In the genomic region with DNA sequence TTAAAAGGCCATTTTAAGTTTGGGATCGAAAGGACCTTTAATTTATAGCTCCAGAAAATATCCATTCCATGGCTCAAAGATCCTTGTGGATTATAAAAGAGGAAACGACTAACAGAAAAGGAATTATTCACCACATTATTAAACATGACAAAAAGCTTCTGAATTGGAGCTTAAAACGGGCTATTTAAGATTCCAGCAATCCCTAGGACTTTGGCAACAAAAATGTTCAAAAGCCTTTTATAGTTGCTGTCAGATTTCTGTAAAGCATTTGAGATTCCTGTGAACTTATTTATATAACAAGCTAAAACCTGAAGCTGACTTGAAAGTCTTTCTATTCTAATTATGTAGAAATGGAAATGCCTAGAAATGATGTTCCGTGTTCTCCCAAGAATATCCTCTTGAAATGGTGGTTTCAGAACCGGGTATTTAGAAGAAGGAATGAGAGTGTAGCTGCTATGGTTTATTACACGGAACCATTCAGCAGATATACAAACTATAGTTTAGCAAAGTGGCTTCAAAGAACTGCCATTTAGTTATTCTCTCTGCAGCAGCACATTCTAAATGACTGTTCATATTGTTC, we compare ENCODE assay signal across 13 cellular contexts.
"Had no signal": no experiment of that assay in that cellular context is flagged by ENCODE, and none has a peak within 500 bp of the region (broad histone marks: within the 10 kb centered on the region; RNA-seq: fewer than 3 reads in every experiment).

No MANE protein-coding gene starts in this region.

- ATAC-seq: activated CD4-positive, alpha-beta T cell treated with anti-CD3 and anti-CD28 coated beads for 36 hours; activated naive CD4-positive, alpha-beta T cell treated with anti-CD3 and anti-CD28 coated beads, Interleukin-2, amount 50 U/mL, for 72 hours; activated T-cell treated with anti-CD3 and anti-CD28 coated beads, Interleukin-2, amount 50 U/mL, for 72 hours; stimulated activated naive B cell treated with anti-CD40 and anti-IgM and Interleukin-4, amounts not matched to agents 10 μg/mL and 1 μg/mL and 100 μg/mL, for 72 hours had no signal

- H3K4me3 ChIP-seq: breast epithelium had no signal

- H3K27ac ChIP-seq: breast epithelium, WERI-Rb-1 had no signal

- DNase-seq: activated CD4-positive, alpha-beta memory T cell treated with anti-CD3 and anti-CD28 coated beads, Interleukin-2, amount 10 ng/mL, durations not matched to agents 7 days and 5 days; activated CD4-positive, alpha-beta T cell treated with anti-CD3 and anti-CD28 coated beads for 36 hours; activated gamma-delta T cell; activated T-cell treated with anti-CD3 and anti-CD28 coated beads, Interleukin-2, amount 50 U/mL, for 72 hours; dermis blood vessel endothelial cell; endodermal cell; nephron progenitor cell; stimulated activated CD4-positive, alpha-beta T cell treated with anti-CD3 and anti-CD28 coated beads, Interleukin-4, amount 100 ng/mL, for 1 hour; stimulated activated naive B cell treated with anti-CD40 and anti-IgM and Interleukin-4, amounts not matched to agents 10 μg/mL and 1 μg/mL and 100 μg/mL, for 72 hours; trophoblast cell; WERI-Rb-1 had no signal
